ENCODE assay signal across 8 cellular contexts in genomic region chr6:139376054-139376355, GRCh38. TPM values are rescaled to one million over a fixed set of nuclear protein-coding genes. Genes with fewer than 3 reads are reported as not detected.
DNase-seq lines count a peak whose midpoint lies in the region; ATAC-seq and TF ChIP-seq lines count a peak whose summit lies in the region.

No MANE protein-coding gene starts in this region.

- TF ChIP-seq POLR2A in erythroblast (IDR thresholded peaks at IDR 0.05; ENCODE audit: low read length) = no peak

- H3K9me3 ChIP-seq in osteoblast (ENCODE audit: low read depth, low read length) = no peaks in the 10 kb centered on the region

- no peaks in the 10 kb centered on the region for H3K27me3 ChIP-seq in osteoblast (ENCODE audit: insufficient read depth, low read length)

- H3K4me3 ChIP-seq in osteoblast (ENCODE audit: insufficient read depth, low read length) = peak overlapping the region; percentile 94

- H3K4me1 ChIP-seq in osteoblast (ENCODE audit: insufficient read depth, low read length) = peaks cover 23% of the 10 kb centered on the region

- H3K79me2 ChIP-seq in osteoblast (ENCODE audit: insufficient read depth, low read length) = peaks cover 44% of the 10 kb centered on the region

- peaks cover 29% of the 10 kb centered on the region for H3K36me3 ChIP-seq in osteoblast (ENCODE audit: insufficient read depth, low read length)

- peak overlapping the region; percentile 93 for H3K4me2 ChIP-seq in osteoblast (ENCODE audit: insufficient read depth, low read length)

- 0 out of 3 replicates have a peak, but pooled peaks have one; percentile 0 for ATAC-seq in SK-N-SH treated with all-trans-retinoic acid at 6 μM for 48 hours
- no peak for ATAC-seq in HG03135 (IDR thresholded peaks at IDR 0.05; ENCODE audit: unreplicated experiment)

- peak overlapping the region; percentile 63 for H2AFZ ChIP-seq in osteoblast (ENCODE audit: low read length)

- peak; percentile 6 for DNase-seq in NCI-H510A (lab: John Stamatoyannopoulos, UW)
- no peak for DNase-seq in NCI-H510A treated with DMSO at 0.1 percent for 48 hours (lab: John Stamatoyannopoulos, UW)
- peak; percentile 84 to 90 for DNase-seq in erythroblast (lab: John Stamatoyannopoulos, UW)
- peak; percentile 86 for DNase-seq in osteoblast (ENCODE audit: insufficient read length, low spot score, missing footprints)
- DNase-seq in HK-2 (ENCODE audit: unreplicated experiment) = no peak
- DNase-seq in kidney glomerular epithelial cell (lab: John Stamatoyannopoulos, UW) = no peak

- H3K27ac ChIP-seq in osteoblast (ENCODE audit: low read depth, low read length) = peak overlapping the region; percentile 94

- TF ChIP-seq CTCF in osteoblast (IDR thresholded peaks at IDR 0.05; ENCODE audit: extremely low read depth, low read depth, low read length) = no peak

- H4K20me1 ChIP-seq in osteoblast (ENCODE audit: insufficient read depth, low read length) = peaks cover 26% of the 10 kb centered on the region

TF ChIP-seq in SK-N-SH treated with all-trans-retinoic acid at 6 μM for 48 hours, 23 proteins besides CTCF, POLR2A, EP300 and RAD21:
- TF ChIP-seq RARB (CRISPR knock-in tag; IDR thresholded peaks at IDR 0.05) (no peak), ISL1 (CRISPR knock-in tag; IDR thresholded peaks at IDR 0.05) (no peak), TSHZ2 (CRISPR knock-in tag; IDR thresholded peaks at IDR 0.05) (no peak), TOX (CRISPR knock-in tag; IDR thresholded peaks at IDR 0.05; ENCODE audit: borderline replicate concordance) (no peak), ZFP3 (CRISPR knock-in tag; IDR thresholded peaks at IDR 0.05) (no peak), POU6F1 (CRISPR knock-in tag; IDR thresholded peaks at IDR 0.05; ENCODE audit: borderline replicate concordance, low read depth) (no peak), SNAI2 (CRISPR knock-in tag; IDR thresholded peaks at IDR 0.05) (no peak), ZNF70 (CRISPR knock-in tag; IDR thresholded peaks at IDR 0.05) (no peak), CSDC2 (CRISPR knock-in tag; IDR thresholded peaks at IDR 0.05) (no peak)
- TF ChIP-seq, protein P1, sequence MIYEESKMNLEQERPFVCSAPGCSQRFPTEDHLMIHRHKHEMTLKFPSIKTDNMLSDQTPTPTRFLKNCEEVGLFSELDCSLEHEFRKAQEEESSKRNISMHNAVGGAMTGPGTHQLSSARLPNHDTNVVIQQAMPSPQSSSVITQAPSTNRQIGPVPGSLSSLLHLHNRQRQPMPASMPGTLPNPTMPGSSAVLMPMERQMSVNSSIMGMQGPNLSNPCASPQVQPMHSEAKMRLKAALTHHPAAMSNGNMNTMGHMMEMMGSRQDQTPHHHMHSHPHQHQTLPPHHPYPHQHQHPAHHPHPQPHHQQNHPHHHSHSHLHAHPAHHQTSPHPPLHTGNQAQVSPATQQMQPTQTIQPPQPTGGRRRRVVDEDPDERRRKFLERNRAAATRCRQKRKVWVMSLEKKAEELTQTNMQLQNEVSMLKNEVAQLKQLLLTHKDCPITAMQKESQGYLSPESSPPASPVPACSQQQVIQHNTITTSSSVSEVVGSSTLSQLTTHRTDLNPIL (CRISPR knock-in tag; IDR thresholded peaks at IDR 0.05; ENCODE audit: low read depth) = no peak

RNA-seq across cellular contexts. Expression of gene CITED2, which starts 1.6 kb away (rescaled TPM):
- 180 and 223 TPM in 2 replicates for total RNA-seq in osteoblast

Comparison
In these comparisons a context has a peak if more than half of its experiments do, and no peak if none do; other contexts are left out.
1. DNase-seq: peak in NCI-H510A (single experiment), erythroblast (2 of 2) and osteoblast (single experiment); none in NCI-H510A treated with DMSO at 0.1 percent for 48 hours (single experiment), HK-2 (single experiment) and kidney glomerular epithelial cell (single experiment).